In the genomic region with DNA sequence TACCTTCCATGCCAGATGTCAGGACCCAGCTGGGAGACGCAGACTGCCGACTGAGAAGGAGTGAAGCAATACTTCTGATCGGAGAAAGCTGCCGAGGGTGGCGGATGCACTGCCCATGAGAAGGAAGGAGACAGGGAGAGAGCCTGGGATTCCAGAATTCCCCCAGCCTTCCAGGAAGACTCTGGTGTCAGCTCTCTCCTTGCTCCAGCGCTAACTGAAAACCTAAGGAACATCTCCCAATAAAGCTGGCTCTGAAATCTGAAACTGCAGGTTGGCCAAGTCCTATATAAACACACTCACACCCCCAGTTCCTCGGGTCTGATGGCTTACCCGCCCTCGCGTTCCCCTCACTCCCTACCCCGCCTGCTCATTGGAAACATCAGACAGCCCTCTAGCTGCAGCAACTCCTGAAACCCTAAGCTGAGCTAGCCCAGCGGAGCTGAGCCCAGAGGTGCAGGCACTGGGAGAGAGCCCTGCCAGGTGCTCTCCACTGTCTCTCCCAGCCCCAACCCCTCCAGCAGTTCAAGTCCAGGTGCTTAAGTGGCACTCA, we compare ENCODE assay signal across 11 cellular contexts. TPM values are rescaled to one million over a fixed set of nuclear protein-coding genes. Genes with fewer than 3 reads are reported as not detected.
DNase-seq lines count a peak whose midpoint lies in the region; ATAC-seq and TF ChIP-seq lines count a peak whose summit lies in the region.
"Had no signal": no experiment of that assay in that cellular context is flagged by ENCODE, and none has a peak within 500 bp of the region (broad histone marks: within the 10 kb centered on the region; RNA-seq: fewer than 3 reads in every experiment).

No MANE protein-coding gene starts in this region.

- H3K27ac ChIP-seq in epithelial cell of prostate, result peak overlapping the region; percentile 7

- DNase-seq in AG09309 (ENCODE audit: low read depth), result no peak
- DNase-seq in NCI-H187 treated with DMSO at 0.1 percent for 48 hours (lab: John Stamatoyannopoulos, UW), result peak; percentile 97
- no peak for DNase-seq in epithelial cell of prostate (ENCODE audit: low read depth, low spot score)
- DNase-seq in myocyte (ENCODE audit: low read depth), result peak; percentile 73
- DNase-seq: GDM1, small intestine had no signal

- peak; percentile 32 for TF ChIP-seq CTCF in AG09309 (IDR thresholded peaks at IDR 0.05; ENCODE audit: control insufficient read depth, insufficient read depth, low read depth, low read length, missing control alignments)

- H3K4me3 ChIP-seq in AG09309 (ENCODE audit: control insufficient read depth, low read depth, low read length), result peak overlapping the region; percentile 27

- ATAC-seq in HG02870 (IDR thresholded peaks at IDR 0.05; ENCODE audit: unreplicated experiment) (no peak), HG03045 (IDR thresholded peaks at IDR 0.05; ENCODE audit: unreplicated experiment) (no peak), GM18520 (IDR thresholded peaks at IDR 0.05; ENCODE audit: unreplicated experiment) (no peak), HG02642 (IDR thresholded peaks at IDR 0.05; ENCODE audit: poor library complexity, unreplicated experiment) (no peak)

RNA-seq across cellular contexts. Expression of gene PLEKHA6, which starts 52.3 kb away (rescaled TPM):
- total RNA-seq in myocyte, result 16.7 and 18.7 TPM in 2 replicates
- 15.6 TPM for polyA plus RNA-seq in myocyte (2012)
- total RNA-seq: SK-MEL-5 had no signal

Comparison
In these comparisons a context has a peak if more than half of its experiments do, and no peak if none do; other contexts are left out.
1. DNase-seq: peak in NCI-H187 treated with DMSO at 0.1 percent for 48 hours (single experiment) and myocyte (single experiment); none in AG09309 (single experiment) and epithelial cell of prostate (single experiment).